Comparison of ENCODE assay signal across 1 cellular context in genomic region chr6:75602164-75602896, GRCh38.
TF ChIP-seq lines count a peak whose summit lies in the region.

No MANE protein-coding gene starts in this region.

TF ChIP-seq in WTC11, 78 proteins besides CTCF, POLR2A, EP300 and RAD21 (continued from another document):
- TF ChIP-seq, protein P1, sequence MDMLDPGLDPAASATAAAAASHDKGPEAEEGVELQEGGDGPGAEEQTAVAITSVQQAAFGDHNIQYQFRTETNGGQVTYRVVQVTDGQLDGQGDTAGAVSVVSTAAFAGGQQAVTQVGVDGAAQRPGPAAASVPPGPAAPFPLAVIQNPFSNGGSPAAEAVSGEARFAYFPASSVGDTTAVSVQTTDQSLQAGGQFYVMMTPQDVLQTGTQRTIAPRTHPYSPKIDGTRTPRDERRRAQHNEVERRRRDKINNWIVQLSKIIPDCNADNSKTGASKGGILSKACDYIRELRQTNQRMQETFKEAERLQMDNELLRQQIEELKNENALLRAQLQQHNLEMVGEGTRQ (CRISPR knock-in tag; IDR thresholded peaks at IDR 0.05): no peak
- TF ChIP-seq ATF3 (CRISPR knock-in tag; conservative IDR thresholded peaks at IDR 0.05) (0 out of 2 replicates have a peak, but pooled peaks have one; percentile 34), ZNF671 (CRISPR knock-in tag; IDR thresholded peaks at IDR 0.05) (0 out of 2 replicates have a peak, but pooled peaks have one; percentile 33), AFF4 (CRISPR knock-in tag; IDR thresholded peaks at IDR 0.05; ENCODE audit: borderline replicate concordance) (0 out of 2 replicates have a peak, but pooled peaks have one; percentile 49), ESRRA (CRISPR knock-in tag; IDR thresholded peaks at IDR 0.05; ENCODE audit: borderline replicate concordance) (peak; percentile 74; the same call in 1 of the 2 replicates), MAX (CRISPR knock-in tag; IDR thresholded peaks at IDR 0.05) (peak; percentile 59; the same call in 1 of the 2 replicates), ZNF396 (CRISPR knock-in tag; IDR thresholded peaks at IDR 0.05; ENCODE audit: borderline replicate concordance) (no peak), AR (CRISPR knock-in tag; IDR thresholded peaks at IDR 0.05) (no peak), E2F4 (CRISPR knock-in tag; IDR thresholded peaks at IDR 0.05; ENCODE audit: borderline replicate concordance, low read depth) (no peak), ETV6 (CRISPR knock-in tag; IDR thresholded peaks at IDR 0.05) (peak; percentile 42; the same call in 1 of the 2 replicates), E2F1 (CRISPR knock-in tag; IDR thresholded peaks at IDR 0.05) (0 out of 2 replicates have a peak, but pooled peaks have one; percentile 32), JUN (CRISPR knock-in tag; IDR thresholded peaks at IDR 0.05) (peak; percentile 63), SP1 (CRISPR knock-in tag; conservative IDR thresholded peaks at IDR 0.05) (no peak), ZNF232 (CRISPR knock-in tag; IDR thresholded peaks at IDR 0.05) (no peak), NFE2L1 (CRISPR knock-in tag; IDR thresholded peaks at IDR 0.05) (peak; percentile 49; the same call in 1 of the 2 replicates), ZNF423 (CRISPR knock-in tag; IDR thresholded peaks at IDR 0.05) (0 out of 2 replicates have a peak, but pooled peaks have one; percentile 2), TEAD4 (CRISPR knock-in tag; IDR thresholded peaks at IDR 0.05) (no peak)
- TF ChIP-seq, protein P2, sequence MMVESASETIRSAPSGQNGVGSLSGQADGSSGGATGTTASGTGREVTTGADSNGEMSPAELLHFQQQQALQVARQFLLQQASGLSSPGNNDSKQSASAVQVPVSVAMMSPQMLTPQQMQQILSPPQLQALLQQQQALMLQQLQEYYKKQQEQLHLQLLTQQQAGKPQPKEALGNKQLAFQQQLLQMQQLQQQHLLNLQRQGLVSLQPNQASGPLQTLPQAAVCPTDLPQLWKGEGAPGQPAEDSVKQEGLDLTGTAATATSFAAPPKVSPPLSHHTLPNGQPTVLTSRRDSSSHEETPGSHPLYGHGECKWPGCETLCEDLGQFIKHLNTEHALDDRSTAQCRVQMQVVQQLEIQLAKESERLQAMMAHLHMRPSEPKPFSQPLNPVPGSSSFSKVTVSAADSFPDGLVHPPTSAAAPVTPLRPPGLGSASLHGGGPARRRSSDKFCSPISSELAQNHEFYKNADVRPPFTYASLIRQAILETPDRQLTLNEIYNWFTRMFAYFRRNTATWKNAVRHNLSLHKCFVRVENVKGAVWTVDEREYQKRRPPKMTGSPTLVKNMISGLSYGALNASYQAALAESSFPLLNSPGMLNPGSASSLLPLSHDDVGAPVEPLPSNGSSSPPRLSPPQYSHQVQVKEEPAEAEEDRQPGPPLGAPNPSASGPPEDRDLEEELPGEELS (CRISPR knock-in tag; IDR thresholded peaks at IDR 0.05): peak; percentile 38; the same call in 1 of the 2 replicates
- TF ChIP-seq, protein P3, sequence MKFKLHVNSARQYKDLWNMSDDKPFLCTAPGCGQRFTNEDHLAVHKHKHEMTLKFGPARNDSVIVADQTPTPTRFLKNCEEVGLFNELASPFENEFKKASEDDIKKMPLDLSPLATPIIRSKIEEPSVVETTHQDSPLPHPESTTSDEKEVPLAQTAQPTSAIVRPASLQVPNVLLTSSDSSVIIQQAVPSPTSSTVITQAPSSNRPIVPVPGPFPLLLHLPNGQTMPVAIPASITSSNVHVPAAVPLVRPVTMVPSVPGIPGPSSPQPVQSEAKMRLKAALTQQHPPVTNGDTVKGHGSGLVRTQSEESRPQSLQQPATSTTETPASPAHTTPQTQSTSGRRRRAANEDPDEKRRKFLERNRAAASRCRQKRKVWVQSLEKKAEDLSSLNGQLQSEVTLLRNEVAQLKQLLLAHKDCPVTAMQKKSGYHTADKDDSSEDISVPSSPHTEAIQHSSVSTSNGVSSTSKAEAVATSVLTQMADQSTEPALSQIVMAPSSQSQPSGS (CRISPR knock-in tag; IDR thresholded peaks at IDR 0.05; ENCODE audit: borderline replicate concordance, low read depth): no peak
- TF ChIP-seq, protein P4, sequence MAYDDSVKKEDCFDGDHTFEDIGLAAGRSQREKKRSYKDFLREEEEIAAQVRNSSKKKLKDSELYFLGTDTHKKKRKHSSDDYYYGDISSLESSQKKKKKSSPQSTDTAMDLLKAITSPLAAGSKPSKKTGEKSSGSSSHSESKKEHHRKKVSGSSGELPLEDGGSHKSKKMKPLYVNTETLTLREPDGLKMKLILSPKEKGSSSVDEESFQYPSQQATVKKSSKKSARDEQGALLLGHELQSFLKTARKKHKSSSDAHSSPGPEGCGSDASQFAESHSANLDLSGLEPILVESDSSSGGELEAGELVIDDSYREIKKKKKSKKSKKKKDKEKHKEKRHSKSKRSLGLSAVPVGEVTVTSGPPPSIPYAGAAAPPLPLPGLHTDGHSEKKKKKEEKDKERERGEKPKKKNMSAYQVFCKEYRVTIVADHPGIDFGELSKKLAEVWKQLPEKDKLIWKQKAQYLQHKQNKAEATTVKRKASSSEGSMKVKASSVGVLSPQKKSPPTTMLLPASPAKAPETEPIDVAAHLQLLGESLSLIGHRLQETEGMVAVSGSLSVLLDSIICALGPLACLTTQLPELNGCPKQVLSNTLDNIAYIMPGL (CRISPR knock-in tag; IDR thresholded peaks at IDR 0.05): peak; percentile 39
TF ChIP-seq in WTC11: peak in this region for 17.
